ENCODE assay signal across 24 cellular contexts in genomic region chr12:119089668-119090013, GRCh38.
"Had no signal": no experiment of that assay in that cellular context is flagged by ENCODE, and none has a peak within 500 bp of the region (broad histone marks: within the 10 kb centered on the region; RNA-seq: fewer than 3 reads in every experiment).

No MANE protein-coding gene starts in this region.

- H3K27me3 ChIP-seq: SJCRH30 had no signal

- H3K27ac ChIP-seq: SJCRH30, SK-N-MC had no signal

- H3K4me1 Mint-ChIP-seq: activated CD4-positive, alpha-beta T cell treated with anti-CD3 and anti-CD28 coated beads for 36 hours; activated CD4-positive, alpha-beta T cell treated with anti-CD3 and anti-CD28 coated beads, Interleukin-2, amount 10 ng/mL, durations not matched to agents 7 days and 5 days; activated naive CD4-positive, alpha-beta T cell treated with anti-CD3 and anti-CD28 coated beads, Interleukin-2, amount 10 ng/mL, durations not matched to agents 7 days and 5 days; activated naive CD8-positive, alpha-beta T cell treated with anti-CD3 and anti-CD28 coated beads, Interleukin-2, amount 50 U/mL, for 24 hours; brain; central memory CD8-positive, alpha-beta T cell had no signal

- DNase-seq: activated CD4-positive, alpha-beta T cell treated with anti-CD3 and anti-CD28 coated beads for 36 hours; activated CD4-positive, alpha-beta T cell treated with anti-CD3 and anti-CD28 coated beads, Interleukin-2, amount 10 ng/mL, durations not matched to agents 7 days and 5 days; activated CD4-positive, alpha-beta T cell treated with anti-CD3 and anti-CD28 coated beads, Interleukin-2, amount 50 U/mL, for 48 hours; activated CD8-positive, alpha-beta T cell treated with anti-CD3 and anti-CD28 coated beads, Interleukin-2, amount 10 ng/mL, durations not matched to agents 7 days and 5 days; activated naive CD4-positive, alpha-beta T cell treated with anti-CD3 and anti-CD28 coated beads, Interleukin-2, amount 10 ng/mL, durations not matched to agents 7 days and 5 days; activated naive CD8-positive, alpha-beta T cell treated with anti-CD3 and anti-CD28 coated beads, Interleukin-2, amount 50 U/mL, for 24 hours; activated T-cell treated with anti-CD3 and anti-CD28 coated beads for 4 hours; activated T-cell treated with anti-CD3 and anti-CD28 coated beads, Interleukin-2, amount 50 U/mL, for 4 hours; anterior cingulate cortex; NCI-H1105; NCI-H1436; NCI-H1694; NCI-H524 treated with DMSO at 0.1 percent for 48 hours; SHP77; SJCRH30 had no signal

- ATAC-seq: activated CD4-positive, alpha-beta T cell treated with anti-CD3 and anti-CD28 coated beads for 36 hours; activated CD4-positive, CD25-positive, alpha-beta regulatory T cell treated with anti-CD3 and anti-CD28 coated beads, Interleukin-2, amount 50 U/mL, for 24 hours; activated CD8-positive, alpha-beta T cell treated with anti-CD3 and anti-CD28 coated beads, Interleukin-2, amount 10 ng/mL, durations not matched to agents 7 days and 5 days; activated naive CD8-positive, alpha-beta T cell treated with anti-CD3 and anti-CD28 coated beads, Interleukin-2, amount 50 U/mL, for 24 hours; activated T-cell treated with anti-CD3 and anti-CD28 coated beads, Interleukin-2, amount 50 U/mL, for 4 hours; Panc1 had no signal

- H3K4me3 Mint-ChIP-seq: activated CD4-positive, alpha-beta T cell treated with anti-CD3 and anti-CD28 coated beads for 36 hours; activated CD4-positive, alpha-beta T cell treated with anti-CD3 and anti-CD28 coated beads, Interleukin-2, amount 10 ng/mL, durations not matched to agents 7 days and 5 days; activated CD8-positive, alpha-beta T cell treated with anti-CD3 and anti-CD28 coated beads, Interleukin-2, amount 10 ng/mL, durations not matched to agents 7 days and 5 days; activated naive CD4-positive, alpha-beta T cell treated with anti-CD3 and anti-CD28 coated beads, Interleukin-2, amount 10 ng/mL, durations not matched to agents 7 days and 5 days; activated naive CD8-positive, alpha-beta T cell; activated naive CD8-positive, alpha-beta T cell treated with anti-CD3 and anti-CD28 coated beads, Interleukin-2, amount 50 U/mL, for 24 hours; activated T-cell treated with anti-CD3 and anti-CD28 coated beads, Interleukin-2, amount 50 U/mL, for 4 hours; activated T-helper 1 cell treated with anti-CD3 and anti-CD28 coated beads, Interleukin-12 subunit alpha, Interleukin-12 subunit beta, Interleukin-2, Interleukin-4 antibody, amounts not matched to agents 30 ng/mL and 10 ng/mL and 1 ng/mL, durations not matched to agents 14 hours and 24 hours and 36 hours; brain; central memory CD8-positive, alpha-beta T cell; T-helper 1 cell treated with Interleukin-12 subunit alpha and Interleukin-12 subunit beta and Interleukin-4 antibody, amounts not matched to agents 30 μg/mL and 1 μg/mL, for 36 hours; T-helper 2 cell treated with Interferon-gamma antibody and Interleukin-4, amounts not matched to agents 5 μg/mL and 100 μg/mL, for 36 hours had no signal

- H3K36me3 ChIP-seq: SJCRH30 had no signal

- H3K27me3 Mint-ChIP-seq: activated CD4-positive, alpha-beta T cell treated with anti-CD3 and anti-CD28 coated beads, Interleukin-2, amount 10 ng/mL, durations not matched to agents 7 days and 5 days; activated naive CD4-positive, alpha-beta T cell treated with anti-CD3 and anti-CD28 coated beads, Interleukin-2, amount 10 ng/mL, durations not matched to agents 7 days and 5 days; brain had no signal

- H3K4me3 ChIP-seq: SJCRH30, SK-N-MC had no signal

- H3K9me3 Mint-ChIP-seq: activated CD4-positive, alpha-beta T cell treated with anti-CD3 and anti-CD28 coated beads, Interleukin-2, amount 10 ng/mL, durations not matched to agents 7 days and 5 days; activated naive CD8-positive, alpha-beta T cell treated with anti-CD3 and anti-CD28 coated beads, Interleukin-2, amount 50 U/mL, for 24 hours; activated T-cell treated with anti-CD3 and anti-CD28 coated beads, Interleukin-2, amount 50 U/mL, for 4 hours; activated T-helper 1 cell treated with anti-CD3 and anti-CD28 coated beads, Interleukin-12 subunit alpha, Interleukin-12 subunit beta, Interleukin-2, Interleukin-4 antibody, amounts not matched to agents 30 ng/mL and 10 ng/mL and 1 ng/mL, durations not matched to agents 14 hours and 24 hours and 36 hours; brain; T-helper 1 cell treated with Interleukin-12 subunit alpha and Interleukin-12 subunit beta and Interleukin-4 antibody, amounts not matched to agents 30 μg/mL and 1 μg/mL, for 36 hours; T-helper 2 cell treated with Interferon-gamma antibody and Interleukin-4, amounts not matched to agents 5 μg/mL and 100 μg/mL, for 36 hours had no signal

- H3K36me3 Mint-ChIP-seq: activated naive CD4-positive, alpha-beta T cell treated with anti-CD3 and anti-CD28 coated beads, Interleukin-2, amount 10 ng/mL, durations not matched to agents 7 days and 5 days; activated naive CD8-positive, alpha-beta T cell had no signal

- H3K9me3 ChIP-seq: SJCRH30 had no signal

- H3K27ac Mint-ChIP-seq: activated CD4-positive, alpha-beta T cell treated with anti-CD3 and anti-CD28 coated beads for 36 hours; activated CD4-positive, alpha-beta T cell treated with anti-CD3 and anti-CD28 coated beads, Interleukin-2, amount 10 ng/mL, durations not matched to agents 7 days and 5 days; activated CD8-positive, alpha-beta T cell treated with anti-CD3 and anti-CD28 coated beads, Interleukin-2, amount 10 ng/mL, durations not matched to agents 7 days and 5 days; activated naive CD4-positive, alpha-beta T cell treated with anti-CD3 and anti-CD28 coated beads, Interleukin-2, amount 10 ng/mL, durations not matched to agents 7 days and 5 days; activated naive CD8-positive, alpha-beta T cell; activated naive CD8-positive, alpha-beta T cell treated with anti-CD3 and anti-CD28 coated beads, Interleukin-2, amount 50 U/mL, for 24 hours; activated T-helper 1 cell treated with anti-CD3 and anti-CD28 coated beads, Interleukin-12 subunit alpha, Interleukin-12 subunit beta, Interleukin-2, Interleukin-4 antibody, amounts not matched to agents 30 ng/mL and 10 ng/mL and 1 ng/mL, durations not matched to agents 14 hours and 24 hours and 36 hours; T-helper 1 cell treated with Interleukin-12 subunit alpha and Interleukin-12 subunit beta and Interleukin-4 antibody, amounts not matched to agents 30 μg/mL and 1 μg/mL, for 36 hours; T-helper 2 cell treated with Interferon-gamma antibody and Interleukin-4, amounts not matched to agents 5 μg/mL and 100 μg/mL, for 36 hours had no signal

- H3K4me1 ChIP-seq: SJCRH30 had no signal
